8 cellular contexts compared by ENCODE assay signal in the genomic region with DNA sequence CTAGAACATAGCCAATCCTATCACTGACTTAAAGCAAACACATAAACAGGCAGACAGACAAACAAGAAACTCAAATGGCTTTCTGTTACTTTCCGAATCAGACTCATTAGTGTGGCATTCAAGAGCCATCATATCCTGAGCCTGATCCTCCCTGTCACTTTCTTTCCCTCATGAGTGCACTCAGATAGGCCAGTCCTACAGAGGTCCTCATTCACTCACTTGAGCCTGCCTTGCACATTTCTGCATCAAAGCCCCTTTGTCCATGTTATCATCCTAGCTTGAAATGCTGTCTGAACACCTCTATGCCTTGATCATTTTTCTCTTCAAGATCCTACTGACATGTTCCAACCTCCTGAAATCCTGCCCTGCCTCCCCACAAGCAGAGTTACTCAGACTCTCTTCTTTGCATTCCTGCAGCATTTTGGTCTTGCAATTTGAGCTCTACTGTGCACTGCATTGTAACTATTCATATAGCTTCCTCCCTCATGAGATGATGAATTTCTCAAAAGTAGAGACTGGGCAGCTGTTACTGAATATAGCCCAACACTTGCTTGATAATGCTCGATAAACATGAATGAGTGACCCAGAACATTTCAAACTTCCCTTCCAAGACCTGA.
DNase-seq lines count a peak whose midpoint lies in the region; ATAC-seq lines count a peak whose summit lies in the region.

No MANE protein-coding gene starts in this region.

- no peaks in the 10 kb centered on the region for H3K9me3 Mint-ChIP-seq in T-helper 2 cell treated with Interferon-gamma antibody and Interleukin-4, amounts not matched to agents 5 μg/mL and 100 μg/mL, for 36 hours
- H3K9me3 Mint-ChIP-seq in naive B cell = no peaks in the 10 kb centered on the region

- no peak overlapping the region for H3K4me3 Mint-ChIP-seq in T-helper 2 cell treated with Interferon-gamma antibody and Interleukin-4, amounts not matched to agents 5 μg/mL and 100 μg/mL, for 36 hours
- H3K4me3 Mint-ChIP-seq in naive B cell = peak overlapping the region in 6 of 8 donors; percentile 4 to 89 (median 47)

- H3K27me3 Mint-ChIP-seq in T-helper 2 cell treated with Interferon-gamma antibody and Interleukin-4, amounts not matched to agents 5 μg/mL and 100 μg/mL, for 36 hours (ENCODE audit: low read depth) = no peaks in the 10 kb centered on the region
- H3K27me3 Mint-ChIP-seq in naive B cell = no peaks in the 10 kb centered on the region

- DNase-seq in T-helper 2 cell treated with Interferon-gamma antibody and Interleukin-4, amounts not matched to agents 5 μg/mL and 100 μg/mL, for 36 hours (ENCODE audit: low spot score) = no peak
- DNase-seq in naive B cell = no peak
- no peak for DNase-seq in left lobe of liver (ENCODE audit: low spot score)
- DNase-seq in NCI-H1105 (lab: John Stamatoyannopoulos, UW) = no peak
- no peak for DNase-seq in SHP77 treated with DMSO at 0.1 percent for 48 hours (lab: John Stamatoyannopoulos, UW)
- no peak for DNase-seq in NCI-H1092 treated with DMSO at 0.1 percent for 48 hours (lab: John Stamatoyannopoulos, UW)

- peak overlapping the region; percentile 12 for H3K27ac Mint-ChIP-seq in T-helper 2 cell treated with Interferon-gamma antibody and Interleukin-4, amounts not matched to agents 5 μg/mL and 100 μg/mL, for 36 hours
- H3K27ac Mint-ChIP-seq in naive B cell = peak overlapping the region in 3 of 6 donors; percentile 69 to 93 (median 77)

- H3K36me3 Mint-ChIP-seq in T-helper 2 cell treated with Interferon-gamma antibody and Interleukin-4, amounts not matched to agents 5 μg/mL and 100 μg/mL, for 36 hours (ENCODE audit: low read depth) = no peaks in the 10 kb centered on the region
- no peaks in the 10 kb centered on the region for H3K36me3 Mint-ChIP-seq in naive B cell

- H3K4me1 Mint-ChIP-seq in T-helper 2 cell treated with Interferon-gamma antibody and Interleukin-4, amounts not matched to agents 5 μg/mL and 100 μg/mL, for 36 hours (ENCODE audit: low read depth) = peaks cover 21% of the 10 kb centered on the region
- peaks cover 7 to 22% (median 21%) of the 10 kb centered on the region in 3 donors for H3K4me1 Mint-ChIP-seq in naive B cell

- ATAC-seq in GM18519 (IDR thresholded peaks at IDR 0.05; ENCODE audit: low FRiP score, unreplicated experiment) = peak; percentile 9
- ATAC-seq in HG02678 (IDR thresholded peaks at IDR 0.05; ENCODE audit: unreplicated experiment) = peak; percentile 20
- ATAC-seq in naive B cell (ENCODE audit: low read depth in 2 of 2) = peak; percentile 2 to 4
- no peak for ATAC-seq in left lobe of liver
